In the genomic region with DNA sequence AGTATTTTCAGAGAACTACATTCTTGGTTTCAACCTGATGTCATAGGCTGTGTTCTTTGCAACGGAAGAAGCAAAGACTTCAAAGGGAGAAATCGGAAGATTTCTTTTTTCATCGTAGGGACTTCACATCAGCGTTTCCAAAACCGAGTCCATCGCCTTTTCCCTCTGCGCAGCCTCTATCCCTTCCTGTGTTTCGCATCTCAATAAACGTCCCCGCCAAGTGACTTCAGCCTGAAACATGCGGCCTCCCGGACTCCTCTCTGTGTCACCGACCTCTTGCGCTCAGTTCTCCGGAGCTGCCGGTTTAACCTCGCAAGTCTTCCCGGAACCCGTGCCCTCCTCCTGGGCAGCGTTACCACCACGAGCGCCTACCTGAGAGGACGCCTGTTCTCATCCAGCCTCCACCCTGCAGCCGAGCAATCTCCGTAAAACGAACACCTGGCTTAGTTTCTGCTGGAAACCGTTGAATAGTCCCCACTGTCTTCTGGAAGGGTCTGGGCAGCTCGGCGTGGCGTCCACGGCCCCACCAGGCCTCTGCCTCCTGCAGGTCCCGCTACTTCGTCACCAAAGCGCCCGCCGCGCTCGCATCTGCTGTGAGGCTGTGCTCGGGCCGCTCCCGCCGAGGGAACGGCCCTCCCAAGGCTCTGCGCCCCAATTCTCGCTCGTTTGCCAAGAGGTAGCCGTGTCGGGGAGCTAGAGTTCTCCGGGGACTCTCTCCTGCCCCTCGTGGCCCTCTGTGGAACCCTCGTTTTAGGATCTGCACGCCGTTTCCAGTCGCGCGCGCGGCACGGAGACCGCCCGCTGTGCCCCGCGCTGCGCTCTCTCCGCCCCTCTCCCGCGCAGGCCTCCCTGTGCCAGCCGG, we compare ENCODE assay signal across 8 cellular contexts. TPM values are rescaled to one million over a fixed set of nuclear protein-coding genes. Genes with fewer than 3 reads are reported as not detected.
DNase-seq lines count a peak whose midpoint lies in the region; ATAC-seq lines count a peak whose summit lies in the region.

A gene with protein sequence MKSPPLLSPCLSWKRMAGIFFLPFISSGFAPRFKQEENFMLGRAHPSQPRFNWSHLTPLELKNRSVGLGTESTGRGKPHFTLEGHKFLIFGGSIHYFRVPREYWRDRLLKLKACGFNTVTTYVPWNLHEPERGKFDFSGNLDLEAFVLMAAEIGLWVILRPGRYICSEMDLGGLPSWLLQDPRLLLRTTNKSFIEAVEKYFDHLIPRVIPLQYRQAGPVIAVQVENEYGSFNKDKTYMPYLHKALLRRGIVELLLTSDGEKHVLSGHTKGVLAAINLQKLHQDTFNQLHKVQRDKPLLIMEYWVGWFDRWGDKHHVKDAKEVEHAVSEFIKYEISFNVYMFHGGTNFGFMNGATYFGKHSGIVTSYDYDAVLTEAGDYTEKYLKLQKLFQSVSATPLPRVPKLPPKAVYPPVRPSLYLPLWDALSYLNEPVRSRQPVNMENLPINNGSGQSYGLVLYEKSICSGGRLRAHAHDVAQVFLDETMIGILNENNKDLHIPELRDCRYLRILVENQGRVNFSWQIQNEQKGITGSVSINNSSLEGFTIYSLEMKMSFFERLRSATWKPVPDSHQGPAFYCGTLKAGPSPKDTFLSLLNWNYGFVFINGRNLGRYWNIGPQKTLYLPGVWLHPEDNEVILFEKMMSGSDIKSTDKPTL (plus strand): TSS at position 846 of the 862 bp plus-strand sequence. CDS start 362 bp downstream, outside the sequence.

- H3K4me3 ChIP-seq in CD4-positive, CD25-positive, alpha-beta regulatory T cell (ENCODE audit: low read depth, low read length): peak within 1 kb of the TSS; percentile 95

- peak within 1 kb of the TSS; percentile 81 to 92 (median 88) for H3K27ac Mint-ChIP-seq in CD4-positive, CD25-positive, alpha-beta regulatory T cell
- H3K27ac Mint-ChIP-seq in natural killer cell treated with Interleukin-12 subunit alpha and Interleukin-12 subunit beta and Interleukin-15 and Interleukin-18, amount 100 ng/mL, for 72 hours: peak within 1 kb of the TSS; percentile 20 to 70

- peaks cover 4% of the 10 kb centered on the region for H3K36me3 Mint-ChIP-seq in CD4-positive, CD25-positive, alpha-beta regulatory T cell
- no peaks in the 10 kb centered on the region for H3K36me3 Mint-ChIP-seq in natural killer cell treated with Interleukin-12 subunit alpha and Interleukin-12 subunit beta and Interleukin-15 and Interleukin-18, amount 100 ng/mL, for 72 hours

- H3K4me1 Mint-ChIP-seq in CD4-positive, CD25-positive, alpha-beta regulatory T cell: peaks cover 6 to 49% (median 33%) of the 10 kb centered on the region in 4 donors
- H3K4me1 Mint-ChIP-seq in natural killer cell treated with Interleukin-12 subunit alpha and Interleukin-12 subunit beta and Interleukin-15 and Interleukin-18, amount 100 ng/mL, for 72 hours (ENCODE audit: low read depth in 2 of 2): peaks cover 11 to 20% of the 10 kb centered on the region in 2 donors

- peaks cover 23% of the 10 kb centered on the region for H3K27me3 Mint-ChIP-seq in CD4-positive, CD25-positive, alpha-beta regulatory T cell
- H3K27me3 Mint-ChIP-seq in natural killer cell treated with Interleukin-12 subunit alpha and Interleukin-12 subunit beta and Interleukin-15 and Interleukin-18, amount 100 ng/mL, for 72 hours: peaks cover 51 to 73% of the 10 kb centered on the region in 2 donors

- no peaks in the 10 kb centered on the region for H3K36me3 ChIP-seq in CD4-positive, CD25-positive, alpha-beta regulatory T cell (ENCODE audit: control insufficient read depth, insufficient read depth, low read length)

- peak within 1 kb of the TSS; percentile 93 to 97 (median 94) for H3K4me3 Mint-ChIP-seq in CD4-positive, CD25-positive, alpha-beta regulatory T cell
- peak within 1 kb of the TSS; percentile 91 for H3K4me3 Mint-ChIP-seq in natural killer cell treated with Interleukin-12 subunit alpha and Interleukin-12 subunit beta and Interleukin-15 and Interleukin-18, amount 100 ng/mL, for 72 hours

- peaks cover 30% of the 10 kb centered on the region for H3K4me1 ChIP-seq in CD4-positive, CD25-positive, alpha-beta regulatory T cell (ENCODE audit: control insufficient read depth, insufficient read depth, low read length, poor library complexity, severe bottlenecking)

- peaks cover 14% of the 10 kb centered on the region for H3K27me3 ChIP-seq in CD4-positive, CD25-positive, alpha-beta regulatory T cell (ENCODE audit: control insufficient read depth, insufficient read depth, low read length)

- H3K9me3 Mint-ChIP-seq in CD4-positive, CD25-positive, alpha-beta regulatory T cell: peaks cover 0 to 7% (median 3%) of the 10 kb centered on the region in 7 donors
- H3K9me3 Mint-ChIP-seq in natural killer cell treated with Interleukin-12 subunit alpha and Interleukin-12 subunit beta and Interleukin-15 and Interleukin-18, amount 100 ng/mL, for 72 hours: no peaks in the 10 kb centered on the region

- H3K27ac ChIP-seq in CD4-positive, CD25-positive, alpha-beta regulatory T cell (ENCODE audit: insufficient read depth, low read length, poor library complexity, severe bottlenecking): peak within 1 kb of the TSS; percentile 55

- ATAC-seq in CD4-positive, CD25-positive, alpha-beta regulatory T cell (ENCODE audit: low read depth in 2 of 2): peak; percentile 89 to 94
- peak; percentile 74 for ATAC-seq in GM21423 (IDR thresholded peaks at IDR 0.05; ENCODE audit: unreplicated experiment)
- peak; percentile 90 for ATAC-seq in esophagus mucosa
- peak; percentile 86 to 89 for ATAC-seq in natural killer cell treated with Interleukin-12 subunit alpha and Interleukin-12 subunit beta and Interleukin-15 and Interleukin-18, amount 100 ng/mL, for 72 hours

- peak; percentile 66 to 86 (median 77) for DNase-seq in CD4-positive, CD25-positive, alpha-beta regulatory T cell
- DNase-seq in NCI-H1105 treated with DMSO at 0.1 percent for 48 hours (lab: John Stamatoyannopoulos, UW): peak; percentile 72
- DNase-seq in activated CD8-positive, alpha-beta memory T cell treated with anti-CD3 and anti-CD28 coated beads, Interleukin-2, amount 50 U/mL, for 48 hours: peak; percentile 87
- no peak for DNase-seq in natural killer cell treated with Interleukin-12 subunit alpha and Interleukin-12 subunit beta and Interleukin-15 and Interleukin-18, amount 100 ng/mL, for 72 hours (ENCODE audit: low spot score)
- DNase-seq in stimulated activated naive CD4-positive, alpha-beta T cell treated with Interleukin-2 at 50 U/mL for 16 hours (lab: John Stamatoyannopoulos, UW): peak; percentile 75
- no peak for DNase-seq in NCI-H510A treated with DMSO at 0.1 percent for 48 hours (lab: John Stamatoyannopoulos, UW)

- peaks cover 0 to 5% of the 10 kb centered on the region in 2 experiments for H3K9me3 ChIP-seq in CD4-positive, CD25-positive, alpha-beta regulatory T cell (ENCODE audit: control insufficient read depth in 2 of 2, low read length in 2 of 2)

RNA-seq across cellular contexts. Expression of the gene that starts here (rescaled TPM):
- total RNA-seq in CD4-positive, CD25-positive, alpha-beta regulatory T cell: 2.0 TPM
- polyA plus RNA-seq in CD4-positive, CD25-positive, alpha-beta regulatory T cell: 1 to 10 TPM; 2.1 to 3.0 (median 2.3) TPM
- not detected for total RNA-seq in esophagus mucosa
- 1 to 10 TPM in 1 of 2 donors, not detected in 1; 1.9 TPM for total RNA-seq in natural killer cell treated with Interleukin-12 subunit alpha and Interleukin-12 subunit beta and Interleukin-15 and Interleukin-18, amount 100 ng/mL, for 72 hours

Comparison
In these comparisons a context has a peak if more than half of its experiments do, and no peak if none do; other contexts are left out.
1. Peak in ATAC-seq in esophagus mucosa; RNA of the gene not detected or under 1 TPM.
2. DNase-seq: peak in CD4-positive, CD25-positive, alpha-beta regulatory T cell (3 of 3), NCI-H1105 treated with DMSO at 0.1 percent for 48 hours (single experiment), activated CD8-positive, alpha-beta memory T cell treated with anti-CD3 and anti-CD28 coated beads, Interleukin-2, amount 50 U/mL, for 48 hours (single experiment) and stimulated activated naive CD4-positive, alpha-beta T cell treated with Interleukin-2 at 50 U/mL for 16 hours (single experiment); none in natural killer cell treated with Interleukin-12 subunit alpha and Interleukin-12 subunit beta and Interleukin-15 and Interleukin-18, amount 100 ng/mL, for 72 hours (single experiment) and NCI-H510A treated with DMSO at 0.1 percent for 48 hours (single experiment).
3. Peak in every context shown above with its lines, with median percentiles within 50 percentile points of each other: ATAC-seq.